Comparison of ENCODE assay signal across 1 cellular context in genomic region chr7:876077-876971, GRCh38.
TF ChIP-seq lines count a peak whose summit lies in the region.

TSS of gene GET4 (plus strand) at chr7:876554. CDS start at chr7:876646, 92 bp downstream.

TF ChIP-seq in HepG2, 621 proteins besides CTCF, POLR2A, EP300 and RAD21 (continued from another document and continues in another):
- TF ChIP-seq, protein P1, sequence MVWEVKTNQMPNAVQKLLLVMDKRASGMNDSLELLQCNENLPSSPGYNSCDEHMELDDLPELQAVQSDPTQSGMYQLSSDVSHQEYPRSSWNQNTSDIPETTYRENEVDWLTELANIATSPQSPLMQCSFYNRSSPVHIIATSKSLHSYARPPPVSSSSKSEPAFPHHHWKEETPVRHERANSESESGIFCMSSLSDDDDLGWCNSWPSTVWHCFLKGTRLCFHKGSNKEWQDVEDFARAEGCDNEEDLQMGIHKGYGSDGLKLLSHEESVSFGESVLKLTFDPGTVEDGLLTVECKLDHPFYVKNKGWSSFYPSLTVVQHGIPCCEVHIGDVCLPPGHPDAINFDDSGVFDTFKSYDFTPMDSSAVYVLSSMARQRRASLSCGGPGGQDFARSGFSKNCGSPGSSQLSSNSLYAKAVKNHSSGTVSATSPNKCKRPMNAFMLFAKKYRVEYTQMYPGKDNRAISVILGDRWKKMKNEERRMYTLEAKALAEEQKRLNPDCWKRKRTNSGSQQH (CRISPR knock-in tag; IDR thresholded peaks at IDR 0.05; ENCODE audit: low read depth): peak; percentile 39; the same call in 1 of the 2 replicates
- TF ChIP-seq ZFP36 (IDR thresholded peaks at IDR 0.05; ENCODE audit: borderline replicate concordance, low read depth, low read length, partially characterized antibody) (no peak), BCLAF1 (IDR thresholded peaks at IDR 0.05) (no peak), MTERF4 (CRISPR knock-in tag; IDR thresholded peaks at IDR 0.05) (no peak), IKZF4 (CRISPR knock-in tag; IDR thresholded peaks at IDR 0.05; ENCODE audit: borderline replicate concordance, low read depth, not compliant biosample characterization) (no peak), HIC2 (CRISPR knock-in tag; IDR thresholded peaks at IDR 0.05; ENCODE audit: low read depth) (no peak; the same call in 1 of the 2 replicates), ZMAT3 (CRISPR knock-in tag; conservative IDR thresholded peaks at IDR 0.05) (0 out of 2 replicates have a peak, but pooled peaks have one; percentile 46), ZNF713 (CRISPR knock-in tag; IDR thresholded peaks at IDR 0.05) (no peak), NFIC (IDR thresholded peaks at IDR 0.05; ENCODE audit: low read length) (0 out of 2 replicates have a peak, but pooled peaks have one; percentile 28), SRY (CRISPR knock-in tag; IDR thresholded peaks at IDR 0.05) (no peak; the same call in 1 of the 2 replicates), GABPB1 (CRISPR knock-in tag; IDR thresholded peaks at IDR 0.05) (peak; percentile 82), SKI (IDR thresholded peaks at IDR 0.05; ENCODE audit: partially characterized antibody) (peak; percentile 72), ZNF564 (CRISPR knock-in tag; IDR thresholded peaks at IDR 0.05) (no peak), SOX6 (IDR thresholded peaks at IDR 0.05) (no peak), SOX6 (CRISPR knock-in tag; IDR thresholded peaks at IDR 0.05) (no peak), ARNT (IDR thresholded peaks at IDR 0.05) (no peak), NFE2L2 (IDR thresholded peaks at IDR 0.05; ENCODE audit: low read length) (no peak), ZNF615 (CRISPR knock-in tag; IDR thresholded peaks at IDR 0.05; ENCODE audit: borderline replicate concordance) (no peak), GTF3A (CRISPR knock-in tag; conservative IDR thresholded peaks at IDR 0.05) (no peak), U2AF2 (IDR thresholded peaks at IDR 0.05; ENCODE audit: low read depth, low read length) (no peak), SRSF9 (IDR thresholded peaks at IDR 0.05; ENCODE audit: borderline replicate concordance, insufficient read depth, low read depth, low read length, poor library complexity, severe bottlenecking) (no peak), ZNF788 (CRISPR knock-in tag; IDR thresholded peaks at IDR 0.05; ENCODE audit: borderline replicate concordance) (0 out of 2 replicates have a peak, but pooled peaks have one; percentile 21), KLF15 (CRISPR knock-in tag; IDR thresholded peaks at IDR 0.05; ENCODE audit: borderline replicate concordance) (no peak), ZNF776 (CRISPR knock-in tag; IDR thresholded peaks at IDR 0.05) (peak; percentile 84; the same call in 1 of the 2 replicates), ZNF605 (CRISPR knock-in tag; IDR thresholded peaks at IDR 0.05) (no peak), MBD4 (IDR thresholded peaks at IDR 0.05; ENCODE audit: borderline replicate concordance, low read length) (no peak), ZNF138 (CRISPR knock-in tag; IDR thresholded peaks at IDR 0.05; ENCODE audit: low read depth) (0 out of 2 replicates have a peak, but pooled peaks have one; percentile 63), ZNF556 (CRISPR knock-in tag; IDR thresholded peaks at IDR 0.05; ENCODE audit: borderline replicate concordance) (peak; percentile 69; the same call in 1 of the 2 replicates), SNRNP70 (IDR thresholded peaks at IDR 0.05; ENCODE audit: low read depth, low read length) (no peak), ZBTB21 (CRISPR knock-in tag; IDR thresholded peaks at IDR 0.05) (no peak), SP2 (CRISPR knock-in tag; IDR thresholded peaks at IDR 0.05) (peak; percentile 83), ZNF816 (CRISPR knock-in tag; IDR thresholded peaks at IDR 0.05; ENCODE audit: borderline replicate concordance) (no peak; the same call in 1 of the 2 replicates), ZNF747 (CRISPR knock-in tag; IDR thresholded peaks at IDR 0.05; ENCODE audit: borderline replicate concordance) (no peak), ZNF703 (CRISPR knock-in tag; IDR thresholded peaks at IDR 0.05; ENCODE audit: borderline replicate concordance) (0 out of 2 replicates have a peak, but pooled peaks have one; percentile 19)
- TF ChIP-seq, protein P2, sequence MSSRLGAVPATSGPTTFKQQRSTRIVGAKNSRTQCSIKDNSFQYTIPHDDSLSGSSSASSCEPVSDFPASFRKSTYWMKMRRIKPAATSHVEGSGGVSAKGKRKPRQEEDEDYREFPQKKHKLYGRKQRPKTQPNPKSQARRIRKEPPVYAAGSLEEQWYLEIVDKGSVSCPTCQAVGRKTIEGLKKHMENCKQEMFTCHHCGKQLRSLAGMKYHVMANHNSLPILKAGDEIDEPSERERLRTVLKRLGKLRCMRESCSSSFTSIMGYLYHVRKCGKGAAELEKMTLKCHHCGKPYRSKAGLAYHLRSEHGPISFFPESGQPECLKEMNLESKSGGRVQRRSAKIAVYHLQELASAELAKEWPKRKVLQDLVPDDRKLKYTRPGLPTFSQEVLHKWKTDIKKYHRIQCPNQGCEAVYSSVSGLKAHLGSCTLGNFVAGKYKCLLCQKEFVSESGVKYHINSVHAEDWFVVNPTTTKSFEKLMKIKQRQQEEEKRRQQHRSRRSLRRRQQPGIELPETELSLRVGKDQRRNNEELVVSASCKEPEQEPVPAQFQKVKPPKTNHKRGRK (CRISPR knock-in tag; IDR thresholded peaks at IDR 0.05): no peak
- TF ChIP-seq, protein P3, sequence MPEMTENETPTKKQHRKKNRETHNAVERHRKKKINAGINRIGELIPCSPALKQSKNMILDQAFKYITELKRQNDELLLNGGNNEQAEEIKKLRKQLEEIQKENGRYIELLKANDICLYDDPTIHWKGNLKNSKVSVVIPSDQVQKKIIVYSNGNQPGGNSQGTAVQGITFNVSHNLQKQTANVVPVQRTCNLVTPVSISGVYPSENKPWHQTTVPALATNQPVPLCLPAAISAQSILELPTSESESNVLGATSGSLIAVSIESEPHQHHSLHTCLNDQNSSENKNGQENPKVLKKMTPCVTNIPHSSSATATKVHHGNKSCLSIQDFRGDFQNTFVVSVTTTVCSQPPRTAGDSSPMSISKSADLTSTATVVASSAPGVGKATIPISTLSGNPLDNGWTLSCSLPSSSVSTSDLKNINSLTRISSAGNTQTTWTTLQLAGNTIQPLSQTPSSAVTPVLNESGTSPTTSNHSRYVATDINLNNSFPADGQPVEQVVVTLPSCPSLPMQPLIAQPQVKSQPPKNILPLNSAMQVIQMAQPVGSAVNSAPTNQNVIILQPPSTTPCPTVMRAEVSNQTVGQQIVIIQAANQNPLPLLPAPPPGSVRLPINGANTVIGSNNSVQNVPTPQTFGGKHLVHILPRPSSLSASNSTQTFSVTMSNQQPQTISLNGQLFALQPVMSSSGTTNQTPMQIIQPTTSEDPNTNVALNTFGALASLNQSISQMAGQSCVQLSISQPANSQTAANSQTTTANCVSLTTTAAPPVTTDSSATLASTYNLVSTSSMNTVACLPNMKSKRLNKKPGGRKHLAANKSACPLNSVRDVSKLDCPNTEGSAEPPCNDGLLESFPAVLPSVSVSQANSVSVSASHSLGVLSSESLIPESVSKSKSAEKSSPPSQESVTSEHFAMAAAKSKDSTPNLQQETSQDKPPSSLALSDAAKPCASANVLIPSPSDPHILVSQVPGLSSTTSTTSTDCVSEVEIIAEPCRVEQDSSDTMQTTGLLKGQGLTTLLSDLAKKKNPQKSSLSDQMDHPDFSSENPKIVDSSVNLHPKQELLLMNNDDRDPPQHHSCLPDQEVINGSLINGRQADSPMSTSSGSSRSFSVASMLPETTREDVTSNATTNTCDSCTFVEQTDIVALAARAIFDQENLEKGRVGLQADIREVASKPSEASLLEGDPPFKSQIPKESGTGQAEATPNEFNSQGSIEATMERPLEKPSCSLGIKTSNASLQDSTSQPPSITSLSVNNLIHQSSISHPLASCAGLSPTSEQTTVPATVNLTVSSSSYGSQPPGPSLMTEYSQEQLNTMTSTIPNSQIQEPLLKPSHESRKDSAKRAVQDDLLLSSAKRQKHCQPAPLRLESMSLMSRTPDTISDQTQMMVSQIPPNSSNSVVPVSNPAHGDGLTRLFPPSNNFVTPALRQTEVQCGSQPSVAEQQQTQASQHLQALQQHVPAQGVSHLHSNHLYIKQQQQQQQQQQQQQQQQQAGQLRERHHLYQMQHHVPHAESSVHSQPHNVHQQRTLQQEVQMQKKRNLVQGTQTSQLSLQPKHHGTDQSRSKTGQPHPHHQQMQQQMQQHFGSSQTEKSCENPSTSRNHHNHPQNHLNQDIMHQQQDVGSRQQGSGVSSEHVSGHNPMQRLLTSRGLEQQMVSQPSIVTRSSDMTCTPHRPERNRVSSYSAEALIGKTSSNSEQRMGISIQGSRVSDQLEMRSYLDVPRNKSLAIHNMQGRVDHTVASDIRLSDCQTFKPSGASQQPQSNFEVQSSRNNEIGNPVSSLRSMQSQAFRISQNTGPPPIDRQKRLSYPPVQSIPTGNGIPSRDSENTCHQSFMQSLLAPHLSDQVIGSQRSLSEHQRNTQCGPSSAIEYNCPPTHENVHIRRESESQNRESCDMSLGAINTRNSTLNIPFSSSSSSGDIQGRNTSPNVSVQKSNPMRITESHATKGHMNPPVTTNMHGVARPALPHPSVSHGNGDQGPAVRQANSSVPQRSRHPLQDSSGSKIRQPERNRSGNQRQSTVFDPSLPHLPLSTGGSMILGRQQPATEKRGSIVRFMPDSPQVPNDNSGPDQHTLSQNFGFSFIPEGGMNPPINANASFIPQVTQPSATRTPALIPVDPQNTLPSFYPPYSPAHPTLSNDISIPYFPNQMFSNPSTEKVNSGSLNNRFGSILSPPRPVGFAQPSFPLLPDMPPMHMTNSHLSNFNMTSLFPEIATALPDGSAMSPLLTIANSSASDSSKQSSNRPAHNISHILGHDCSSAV (CRISPR knock-in tag; IDR thresholded peaks at IDR 0.05; ENCODE audit: borderline replicate concordance): no peak
- TF ChIP-seq, protein P4, sequence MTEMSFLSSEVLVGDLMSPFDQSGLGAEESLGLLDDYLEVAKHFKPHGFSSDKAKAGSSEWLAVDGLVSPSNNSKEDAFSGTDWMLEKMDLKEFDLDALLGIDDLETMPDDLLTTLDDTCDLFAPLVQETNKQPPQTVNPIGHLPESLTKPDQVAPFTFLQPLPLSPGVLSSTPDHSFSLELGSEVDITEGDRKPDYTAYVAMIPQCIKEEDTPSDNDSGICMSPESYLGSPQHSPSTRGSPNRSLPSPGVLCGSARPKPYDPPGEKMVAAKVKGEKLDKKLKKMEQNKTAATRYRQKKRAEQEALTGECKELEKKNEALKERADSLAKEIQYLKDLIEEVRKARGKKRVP (CRISPR knock-in tag; IDR thresholded peaks at IDR 0.05): no peak
- TF ChIP-seq, protein P5, sequence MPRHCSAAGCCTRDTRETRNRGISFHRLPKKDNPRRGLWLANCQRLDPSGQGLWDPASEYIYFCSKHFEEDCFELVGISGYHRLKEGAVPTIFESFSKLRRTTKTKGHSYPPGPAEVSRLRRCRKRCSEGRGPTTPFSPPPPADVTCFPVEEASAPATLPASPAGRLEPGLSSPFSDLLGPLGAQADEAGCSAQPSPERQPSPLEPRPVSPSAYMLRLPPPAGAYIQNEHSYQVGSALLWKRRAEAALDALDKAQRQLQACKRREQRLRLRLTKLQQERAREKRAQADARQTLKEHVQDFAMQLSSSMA (CRISPR knock-in tag; IDR thresholded peaks at IDR 0.05): no peak
- TF ChIP-seq, protein P6, sequence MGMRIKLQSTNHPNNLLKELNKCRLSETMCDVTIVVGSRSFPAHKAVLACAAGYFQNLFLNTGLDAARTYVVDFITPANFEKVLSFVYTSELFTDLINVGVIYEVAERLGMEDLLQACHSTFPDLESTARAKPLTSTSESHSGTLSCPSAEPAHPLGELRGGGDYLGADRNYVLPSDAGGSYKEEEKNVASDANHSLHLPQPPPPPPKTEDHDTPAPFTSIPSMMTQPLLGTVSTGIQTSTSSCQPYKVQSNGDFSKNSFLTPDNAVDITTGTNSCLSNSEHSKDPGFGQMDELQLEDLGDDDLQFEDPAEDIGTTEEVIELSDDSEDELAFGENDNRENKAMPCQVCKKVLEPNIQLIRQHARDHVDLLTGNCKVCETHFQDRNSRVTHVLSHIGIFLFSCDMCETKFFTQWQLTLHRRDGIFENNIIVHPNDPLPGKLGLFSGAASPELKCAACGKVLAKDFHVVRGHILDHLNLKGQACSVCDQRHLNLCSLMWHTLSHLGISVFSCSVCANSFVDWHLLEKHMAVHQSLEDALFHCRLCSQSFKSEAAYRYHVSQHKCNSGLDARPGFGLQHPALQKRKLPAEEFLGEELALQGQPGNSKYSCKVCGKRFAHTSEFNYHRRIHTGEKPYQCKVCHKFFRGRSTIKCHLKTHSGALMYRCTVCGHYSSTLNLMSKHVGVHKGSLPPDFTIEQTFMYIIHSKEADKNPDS (CRISPR knock-in tag; IDR thresholded peaks at IDR 0.05): no peak
